In the genomic region with DNA sequence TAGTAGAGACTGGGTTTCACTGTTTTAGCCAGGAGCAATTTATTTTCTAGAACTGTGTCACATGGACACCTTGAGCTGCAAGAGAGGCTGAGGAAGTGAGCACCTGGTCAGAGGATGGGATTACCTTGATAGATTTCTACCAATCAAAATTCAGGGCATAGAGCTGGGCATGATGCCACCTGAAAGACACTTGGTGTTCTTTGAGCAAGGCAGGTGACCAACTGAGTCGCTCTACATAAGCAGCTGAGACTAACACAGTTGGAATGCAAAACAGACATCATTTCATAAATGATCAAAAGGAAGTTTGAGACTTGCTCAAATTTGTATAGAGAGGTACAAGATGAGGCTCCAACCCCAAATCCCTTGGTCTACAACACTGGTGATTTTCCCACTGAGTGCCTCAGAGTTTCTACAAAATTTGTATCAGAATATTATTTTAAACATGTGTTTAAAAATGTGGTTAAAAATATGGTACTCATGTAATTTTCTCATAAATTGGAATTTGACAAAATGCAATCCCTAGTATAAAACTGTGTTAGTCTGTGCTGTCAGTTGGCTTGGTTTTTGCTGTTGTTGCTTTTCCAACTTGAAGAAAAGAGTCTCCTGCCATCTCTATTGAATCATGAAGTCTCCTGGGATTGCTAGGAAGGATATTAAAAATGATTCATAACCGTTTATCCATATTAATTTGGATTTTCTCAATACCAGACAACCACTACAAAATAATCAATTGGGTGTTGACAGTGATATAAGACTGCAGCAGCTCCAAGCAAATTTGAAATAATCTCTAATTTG, we compare ENCODE assay signal across 17 cellular contexts.
DNase-seq lines count a peak whose midpoint lies in the region; ATAC-seq, FAIRE-seq and TF ChIP-seq lines count a peak whose summit lies in the region.
"Had no signal": no experiment of that assay in that cellular context is flagged by ENCODE, and none has a peak within 500 bp of the region (broad histone marks: within the 10 kb centered on the region; RNA-seq: fewer than 3 reads in every experiment).

No MANE protein-coding gene starts in this region.

- no peaks in the 10 kb centered on the region for H3K9me1 ChIP-seq in keratinocyte (ENCODE audit: control insufficient read depth, extremely low read depth, insufficient read depth, low read length)

- H3K4me2 ChIP-seq in GM23248 (ENCODE audit: unreplicated experiment) (no peak overlapping the region), keratinocyte (ENCODE audit: control insufficient read depth, extremely low read depth, insufficient read depth, low read depth, low read length) (no peak overlapping the region), osteoblast (ENCODE audit: insufficient read depth, low read length) (no peak overlapping the region)

- no peaks in the 10 kb centered on the region for H3K9me2 ChIP-seq in GM23248 (ENCODE audit: insufficient read depth)

- no peak overlapping the region for H3K4me3 ChIP-seq in GM23248
- H3K4me3 ChIP-seq in keratinocyte (ENCODE audit: control insufficient read depth in 2 of 3, extremely low read depth in 1 of 3, insufficient read depth in 2 of 3, low read depth in 1 of 3, low read length in 3 of 3): no peak overlapping the region
- no peak overlapping the region for H3K4me3 ChIP-seq in osteoblast (ENCODE audit: insufficient read depth, low read length)
- H3K4me3 ChIP-seq in CD8-positive, alpha-beta T cell (ENCODE audit: low read depth, low read length): no peak overlapping the region
- H3K4me3 ChIP-seq: GM12878 had no signal

- H2AFZ ChIP-seq in GM23248 (no peak overlapping the region), keratinocyte (ENCODE audit: control insufficient read depth, low read length) (no peak overlapping the region), osteoblast (ENCODE audit: low read length) (no peak overlapping the region)

- no peak for TF ChIP-seq CTCF in keratinocyte (optimal IDR thresholded peaks at IDR 0.05 in 1 of 3, IDR thresholded peaks at IDR 0.05 in 1 of 3, conservative IDR thresholded peaks at IDR 0.05 in 1 of 3; ENCODE audit: extremely low read depth in 1 of 3, insufficient read depth in 2 of 3, low read length in 3 of 3)
- no peak for TF ChIP-seq CTCF in osteoblast (IDR thresholded peaks at IDR 0.05; ENCODE audit: extremely low read depth, low read depth, low read length)
- TF ChIP-seq CTCF in CD8-positive, alpha-beta T cell (IDR thresholded peaks at IDR 0.05): no peak

- dilution Hi-C loops in keratinocyte (cut with MboI; ENCODE audit: extremely low pct_ligation_motif_present, low sequenced_read_pairs): no loop called here

- H3F3A ChIP-seq in GM23248 (ENCODE audit: insufficient read depth): no peaks in the 10 kb centered on the region

- no peaks in the 10 kb centered on the region for H4K20me1 ChIP-seq in GM23248 (ENCODE audit: insufficient read depth)
- H4K20me1 ChIP-seq in keratinocyte (ENCODE audit: control insufficient read depth, extremely low read depth, insufficient read depth, low read length): no peaks in the 10 kb centered on the region
- no peaks in the 10 kb centered on the region for H4K20me1 ChIP-seq in osteoblast (ENCODE audit: insufficient read depth, low read length)

- ATAC-seq in CD8-positive, alpha-beta T cell: no peak
- ATAC-seq: GM12878, HCT116 had no signal

- H3K27me3 ChIP-seq in GM23248 (replicated peaks; ENCODE audit: insufficient read depth): no peaks in the 10 kb centered on the region
- no peaks in the 10 kb centered on the region for H3K27me3 ChIP-seq in keratinocyte (ENCODE audit: control insufficient read depth, extremely low read depth, insufficient read depth, low read length)
- H3K27me3 ChIP-seq in osteoblast (ENCODE audit: insufficient read depth, low read length): no peaks in the 10 kb centered on the region
- H3K27me3 ChIP-seq in CD8-positive, alpha-beta T cell (ENCODE audit: insufficient read depth, low read length): no peaks in the 10 kb centered on the region

- no peaks in the 10 kb centered on the region for H3K9me3 ChIP-seq in GM23248 (ENCODE audit: low read depth)
- H3K9me3 ChIP-seq in keratinocyte (ENCODE audit: control insufficient read depth, low read depth, low read length): no peaks in the 10 kb centered on the region
- no peaks in the 10 kb centered on the region for H3K9me3 ChIP-seq in osteoblast (ENCODE audit: low read depth, low read length)
- no peaks in the 10 kb centered on the region for H3K9me3 ChIP-seq in CD8-positive, alpha-beta T cell (ENCODE audit: low read length)

- H3K27me3 Mint-ChIP-seq in CD8-positive, alpha-beta T cell (ENCODE audit: low read depth): peaks cover 2% of the 10 kb centered on the region
- H3K27me3 Mint-ChIP-seq: B cell had no signal

- POLR2A ChIA-PET in CD8-positive, alpha-beta T cell (lab: Charles Lee): no interaction called here

- intact Hi-C loops in CD8-positive, alpha-beta T cell (cut with DNase I, micrococcal nuclease): no loop called here

- peak; percentile 17 for FAIRE-seq in keratinocyte (lab: Jason Lieb, UNC)
- FAIRE-seq: GM12878, H1 had no signal

- no peaks in the 10 kb centered on the region for H3K36me3 Mint-ChIP-seq in CD8-positive, alpha-beta T cell

- H3K9me3 Mint-ChIP-seq in CD8-positive, alpha-beta T cell: no peaks in the 10 kb centered on the region
- H3K9me3 Mint-ChIP-seq: CD4-positive, alpha-beta T cell had no signal

- H3K4me1 Mint-ChIP-seq in CD8-positive, alpha-beta T cell (ENCODE audit: low read depth): no peaks in the 10 kb centered on the region
- H3K4me1 Mint-ChIP-seq: B cell had no signal

- no peak overlapping the region for H3K27ac Mint-ChIP-seq in CD8-positive, alpha-beta T cell
- H3K27ac Mint-ChIP-seq: B cell; CD4-positive, alpha-beta T cell had no signal

- DNase-seq in GM23248 (peak; percentile 3), LHCN-M2 (ENCODE audit: low read depth) (peak; percentile 17), epithelial cell of prostate (ENCODE audit: low read depth, low spot score) (no peak), keratinocyte (ENCODE audit: low read depth, low spot score) (peak; percentile 4), SIG-M5 treated with dmso at 0.1 percent for 504 hours (lab: John Stamatoyannopoulos, UW; ENCODE audit: unreplicated experiment) (no peak), NCI-H524 (lab: John Stamatoyannopoulos, UW) (no peak), osteoblast (ENCODE audit: insufficient read length, low spot score, missing footprints) (no peak)
- no peak for DNase-seq in CD8-positive, alpha-beta T cell
- DNase-seq: ACHN; C1 segment of cervical spinal cord; CD4-positive, alpha-beta T cell; DMS79 had no signal

- no peaks in the 10 kb centered on the region for H3K36me3 ChIP-seq in GM23248 (ENCODE audit: low read depth)
- H3K36me3 ChIP-seq in keratinocyte (ENCODE audit: control insufficient read depth in 2 of 2, extremely low read depth in 1 of 2, insufficient read depth in 2 of 2, low read length in 2 of 2): no peaks in the 10 kb centered on the region
- H3K36me3 ChIP-seq in osteoblast (ENCODE audit: insufficient read depth, low read length): no peaks in the 10 kb centered on the region
- no peaks in the 10 kb centered on the region for H3K36me3 ChIP-seq in CD8-positive, alpha-beta T cell (ENCODE audit: insufficient read depth, low read length)

- H3K9ac ChIP-seq in GM23248 (no peak overlapping the region), keratinocyte (ENCODE audit: control insufficient read depth, extremely low read depth, insufficient read depth, low read length) (no peak overlapping the region)

- in situ Hi-C loops in GM23248 (cut with MboI): no loop called here

- H3K79me2 ChIP-seq in GM23248 (ENCODE audit: insufficient read depth) (no peaks in the 10 kb centered on the region), keratinocyte (ENCODE audit: control insufficient read depth, insufficient read depth, low read length) (no peaks in the 10 kb centered on the region), osteoblast (ENCODE audit: insufficient read depth, low read length) (no peaks in the 10 kb centered on the region)

- 0 out of 2 replicates have a peak, but pooled peaks cover 6% of the 10 kb centered on the region for H3K4me1 ChIP-seq in GM23248 (ENCODE audit: insufficient read depth)
- H3K4me1 ChIP-seq in keratinocyte (ENCODE audit: control insufficient read depth, extremely low read depth, insufficient read depth, low read length): peaks cover 1% of the 10 kb centered on the region
- H3K4me1 ChIP-seq in osteoblast (ENCODE audit: insufficient read depth, low read length): no peaks in the 10 kb centered on the region
- H3K4me1 ChIP-seq in CD8-positive, alpha-beta T cell (ENCODE audit: insufficient read depth, low read length): no peaks in the 10 kb centered on the region

- H3K27ac ChIP-seq in GM23248 (no peak overlapping the region), epithelial cell of prostate (peak overlapping the region; percentile 47), keratinocyte (ENCODE audit: control insufficient read depth, insufficient read depth, low read length) (no peak overlapping the region), osteoblast (ENCODE audit: low read depth, low read length) (no peak overlapping the region)
- no peak overlapping the region for H3K27ac ChIP-seq in CD8-positive, alpha-beta T cell (ENCODE audit: low read depth, low read length)
- H3K27ac ChIP-seq: HL-60 had no signal

- WGBS in GM23248 (ENCODE audit: low coverage in 1 of 2, low lambda C conversion rate in 2 of 2, missing lambda C conversion rate in 2 of 2), 2 experiments: 39 to 54% methylated on average over 2 of the region's 2 CpGs

- no peak overlapping the region for H3K4me3 Mint-ChIP-seq in CD8-positive, alpha-beta T cell
- H3K4me3 Mint-ChIP-seq: B cell; CD4-positive, alpha-beta T cell had no signal

- CTCF ChIA-PET in CD8-positive, alpha-beta T cell (lab: Charles Lee): no interaction called here

Comparison
In these comparisons a context has a peak if more than half of its experiments do, and no peak if none do; other contexts are left out.
1. DNase-seq: peak in GM23248 (single experiment), LHCN-M2 (single experiment) and keratinocyte (single experiment); none in epithelial cell of prostate (single experiment), SIG-M5 treated with dmso at 0.1 percent for 504 hours (single experiment), NCI-H524 (0 of 2), osteoblast (single experiment) and CD8-positive, alpha-beta T cell (0 of 7).